Comparison of ENCODE assay signal across 18 cellular contexts in genomic region chr1:8663090-8663802, GRCh38.
DNase-seq lines count a peak whose midpoint lies in the region; ATAC-seq and TF ChIP-seq lines count a peak whose summit lies in the region.
"Had no signal": no experiment of that assay in that cellular context is flagged by ENCODE, and none has a peak within 500 bp of the region (broad histone marks: within the 10 kb centered on the region; RNA-seq: fewer than 3 reads in every experiment).

No MANE protein-coding gene starts in this region.

- DNase-seq in breast epithelium (ENCODE audit: low spot score in 2 of 2) (no peak), mammary epithelial cell (no peak), right cardiac atrium (no peak), smooth muscle cell (lab: John Stamatoyannopoulos, UW; ENCODE audit: unreplicated experiment) (no peak), vagina (ENCODE audit: extremely low spot score in 2 of 2) (no peak), HAP-1 (ENCODE audit: low spot score in 2 of 2) (no peak)
- DNase-seq: central memory CD4-positive, alpha-beta T cell; DMS79; NCI-H1436 treated with DMSO at 0.1 percent for 48 hours; NCI-H2227 treated with DMSO at 0.1 percent for 48 hours; stimulated activated CD4-positive, alpha-beta T cell treated with anti-CD3 and anti-CD28 coated beads, Interleukin-12 subunit alpha, Interleukin-12 subunit beta, amount 100 ng/mL, for 4 hours; stimulated activated naive CD4-positive, alpha-beta T cell treated with Interleukin-2 at 50 U/mL for 16 hours; upper lobe of right lung had no signal

- H3K9ac ChIP-seq in mammary epithelial cell (ENCODE audit: insufficient read depth, low read length) (no peak overlapping the region), OCI-LY3 (ENCODE audit: low read length) (no peak overlapping the region), smooth muscle cell (ENCODE audit: low read depth) (no peak overlapping the region)

- H3K27ac ChIP-seq in breast epithelium (peak overlapping the region; percentile 8 to 67), mammary epithelial cell (ENCODE audit: insufficient read depth, low read depth, low read length) (no peak overlapping the region), OCI-LY3 (ENCODE audit: low read length) (no peak overlapping the region), right cardiac atrium (ENCODE audit: low read length) (peak overlapping the region; percentile 58), smooth muscle cell (ENCODE audit: low read depth) (peak overlapping the region; percentile 94), vagina (no peak overlapping the region)
- H3K27ac ChIP-seq: ovary, upper lobe of right lung had no signal

- peaks cover 74% of the 10 kb centered on the region for H3K79me2 ChIP-seq in mammary epithelial cell (ENCODE audit: insufficient read depth, low read length)
- peaks cover 75% of the 10 kb centered on the region for H3K79me2 ChIP-seq in OCI-LY3 (ENCODE audit: low read length)
- H3K79me2 ChIP-seq in smooth muscle cell (ENCODE audit: low read depth) = peaks cover 81% of the 10 kb centered on the region

- ATAC-seq in right cardiac atrium = no peak
- ATAC-seq in HG02642 (IDR thresholded peaks at IDR 0.05; ENCODE audit: poor library complexity, unreplicated experiment) = no peak
- ATAC-seq: WTC11 had no signal

- peaks cover 33% of the 10 kb centered on the region for H3F3A ChIP-seq in smooth muscle cell (ENCODE audit: low read depth)

- dilution Hi-C loops in mammary epithelial cell (cut with HindIII; ENCODE audit: low sequenced_read_pairs) = no loop called here

- H3K4me3 ChIP-seq in breast epithelium (no peak overlapping the region), mammary epithelial cell (replicated peaks in 1 of 3; ENCODE audit: insufficient read depth in 1 of 3, low read depth in 2 of 3, low read length in 3 of 3) (no peak overlapping the region), OCI-LY3 (ENCODE audit: low read length) (peak overlapping the region; percentile 59), right cardiac atrium (ENCODE audit: low read length) (no peak overlapping the region), smooth muscle cell (no peak overlapping the region), vagina (no peak overlapping the region), HAP-1 (no peak overlapping the region)
- H3K4me3 ChIP-seq: adrenal gland, ovary, upper lobe of right lung had no signal

- BruUV-seq in mammary epithelial cell (replicated peaks; lab: Mats Ljungman, UMichigan) = no TSS peak

- no peak overlapping the region for H3K4me2 ChIP-seq in mammary epithelial cell (ENCODE audit: insufficient read depth, low read depth, low read length)
- peak overlapping the region; percentile 80 for H3K4me2 ChIP-seq in OCI-LY3 (ENCODE audit: low read length)
- peak overlapping the region; percentile 21 for H3K4me2 ChIP-seq in smooth muscle cell

- no peaks in the 10 kb centered on the region for H3K27me3 ChIP-seq in breast epithelium
- no peaks in the 10 kb centered on the region for H3K27me3 ChIP-seq in mammary epithelial cell (ENCODE audit: insufficient read depth, low read length)
- H3K27me3 ChIP-seq in OCI-LY3 (ENCODE audit: low read depth, low read length) = no peaks in the 10 kb centered on the region
- H3K27me3 ChIP-seq in right cardiac atrium (ENCODE audit: control insufficient read depth, insufficient read depth) = no peaks in the 10 kb centered on the region
- no peaks in the 10 kb centered on the region for H3K27me3 ChIP-seq in smooth muscle cell (ENCODE audit: low read depth)
- H3K27me3 ChIP-seq in vagina = no peaks in the 10 kb centered on the region
- no peaks in the 10 kb centered on the region for H3K27me3 ChIP-seq in HAP-1 (ENCODE audit: low read depth)
- H3K27me3 ChIP-seq: adrenal gland, ovary, upper lobe of right lung had no signal

- in situ Hi-C loops in mammary epithelial cell (cut with MboI; ENCODE audit: low sequenced_read_pairs in 2 of 2) = loop anchor here (5.0 to 25.0 kb wide), 2 partner anchors 101 kb away; no protein-coding TSS in a partner anchor
- in situ Hi-C loops in HAP-1 (cut with MboI; ENCODE audit: low sequenced_read_pairs) = no loop called here

- intact Hi-C loops in breast epithelium (cut with DNase I; ENCODE audit: low total_unique reads) (no loop called here), mammary epithelial cell (cut with micrococcal nuclease) (loop anchor here (5.0 kb wide), 1 partner anchor 36 kb away; no protein-coding TSS in a partner anchor), right cardiac atrium (cut with DNase I) (no loop called here), vagina (cut with DNase I) (no loop called here)

- H3K4me1 ChIP-seq in breast epithelium (peaks cover 0 to 11% of the 10 kb centered on the region in 2 donors), mammary epithelial cell (ENCODE audit: insufficient read depth, low read length) (peaks cover 29% of the 10 kb centered on the region), OCI-LY3 (ENCODE audit: low read length) (peaks cover 65% of the 10 kb centered on the region), right cardiac atrium (ENCODE audit: control insufficient read depth, insufficient read depth, low read length) (peaks cover 27% of the 10 kb centered on the region), smooth muscle cell (ENCODE audit: low read depth) (peaks cover 60% of the 10 kb centered on the region), vagina (peaks cover 59% of the 10 kb centered on the region), HAP-1 (peaks cover 36% of the 10 kb centered on the region)

- TF ChIP-seq POLR2A in breast epithelium (IDR thresholded peaks at IDR 0.05) = no peak
- no peak for TF ChIP-seq POLR2A in vagina (IDR thresholded peaks at IDR 0.05)

- H4K20me1 ChIP-seq in mammary epithelial cell (ENCODE audit: insufficient read depth, low read length) = no peaks in the 10 kb centered on the region
- peaks cover 21% of the 10 kb centered on the region for H4K20me1 ChIP-seq in OCI-LY3 (ENCODE audit: insufficient read depth, low read length)
- H4K20me1 ChIP-seq in smooth muscle cell (ENCODE audit: low read depth) = peaks cover 99% of the 10 kb centered on the region

- H3K36me3 ChIP-seq in breast epithelium (no peaks in the 10 kb centered on the region), mammary epithelial cell (ENCODE audit: insufficient read depth, low read length) (no peaks in the 10 kb centered on the region), OCI-LY3 (replicated peaks; ENCODE audit: low read depth, low read length) (no peaks in the 10 kb centered on the region), smooth muscle cell (ENCODE audit: low read depth) (no peaks in the 10 kb centered on the region), vagina (no peaks in the 10 kb centered on the region), HAP-1 (replicated peaks) (no peaks in the 10 kb centered on the region)
- H3K36me3 ChIP-seq: adrenal gland, ovary, upper lobe of right lung had no signal

- WGBS in mammary epithelial cell (ENCODE audit: low coverage, missing lambda C conversion rate) = 98% methylated on average over 4 of the region's 4 CpGs
- WGBS in right cardiac atrium = 83% methylated on average over 4 of the region's 4 CpGs
- WGBS in smooth muscle cell (ENCODE audit: low lambda C conversion rate) = 91% methylated on average over 4 of the region's 4 CpGs

- CTCF ChIA-PET in mammary epithelial cell (lab: Charles Lee; ENCODE audit: low non-redundant PET) = no interaction called here

- TF ChIP-seq CTCF in breast epithelium (IDR thresholded peaks at IDR 0.05) (no peak), mammary epithelial cell (conservative IDR thresholded peaks at IDR 0.05 in 1 of 2, IDR thresholded peaks at IDR 0.05 in 1 of 2; ENCODE audit: extremely low read depth in 1 of 2, insufficient read depth in 1 of 2, low read depth in 1 of 2, low read length in 2 of 2) (no peak), OCI-LY3 (IDR thresholded peaks at IDR 0.05; ENCODE audit: low read depth, low read length) (no peak), smooth muscle cell (IDR thresholded peaks at IDR 0.05; ENCODE audit: borderline replicate concordance, insufficient read depth, poor library complexity, severe bottlenecking) (no peak), vagina (IDR thresholded peaks at IDR 0.05) (no peak)

- H3K9me3 ChIP-seq in breast epithelium = no peaks in the 10 kb centered on the region
- H3K9me3 ChIP-seq in mammary epithelial cell (replicated peaks; ENCODE audit: insufficient read depth, low read length) = no peaks in the 10 kb centered on the region
- no peaks in the 10 kb centered on the region for H3K9me3 ChIP-seq in OCI-LY3 (ENCODE audit: insufficient read depth, low read length)
- no peaks in the 10 kb centered on the region for H3K9me3 ChIP-seq in right cardiac atrium (ENCODE audit: control insufficient read depth, low read length)
- no peaks in the 10 kb centered on the region for H3K9me3 ChIP-seq in smooth muscle cell (replicated peaks; ENCODE audit: low read depth)
- H3K9me3 ChIP-seq in vagina = no peaks in the 10 kb centered on the region
- no peaks in the 10 kb centered on the region for H3K9me3 ChIP-seq in HAP-1
- H3K9me3 ChIP-seq: adrenal gland, ovary, upper lobe of right lung had no signal

- no peak overlapping the region for H2AFZ ChIP-seq in mammary epithelial cell (ENCODE audit: low read depth, low read length)
- H2AFZ ChIP-seq in OCI-LY3 (ENCODE audit: low read depth, low read length) = no peak overlapping the region
- no peak overlapping the region for H2AFZ ChIP-seq in smooth muscle cell (ENCODE audit: low read depth)

Comparison
In these comparisons a context has a peak if more than half of its experiments do, and no peak if none do; other contexts are left out.
1. H3K27ac ChIP-seq: peak in breast epithelium (2 of 2), right cardiac atrium (single experiment) and smooth muscle cell (single experiment); none in mammary epithelial cell (single experiment), OCI-LY3 (single experiment) and vagina (single experiment).